Comparison of ENCODE assay signal across 18 cellular contexts in the genomic region with DNA sequence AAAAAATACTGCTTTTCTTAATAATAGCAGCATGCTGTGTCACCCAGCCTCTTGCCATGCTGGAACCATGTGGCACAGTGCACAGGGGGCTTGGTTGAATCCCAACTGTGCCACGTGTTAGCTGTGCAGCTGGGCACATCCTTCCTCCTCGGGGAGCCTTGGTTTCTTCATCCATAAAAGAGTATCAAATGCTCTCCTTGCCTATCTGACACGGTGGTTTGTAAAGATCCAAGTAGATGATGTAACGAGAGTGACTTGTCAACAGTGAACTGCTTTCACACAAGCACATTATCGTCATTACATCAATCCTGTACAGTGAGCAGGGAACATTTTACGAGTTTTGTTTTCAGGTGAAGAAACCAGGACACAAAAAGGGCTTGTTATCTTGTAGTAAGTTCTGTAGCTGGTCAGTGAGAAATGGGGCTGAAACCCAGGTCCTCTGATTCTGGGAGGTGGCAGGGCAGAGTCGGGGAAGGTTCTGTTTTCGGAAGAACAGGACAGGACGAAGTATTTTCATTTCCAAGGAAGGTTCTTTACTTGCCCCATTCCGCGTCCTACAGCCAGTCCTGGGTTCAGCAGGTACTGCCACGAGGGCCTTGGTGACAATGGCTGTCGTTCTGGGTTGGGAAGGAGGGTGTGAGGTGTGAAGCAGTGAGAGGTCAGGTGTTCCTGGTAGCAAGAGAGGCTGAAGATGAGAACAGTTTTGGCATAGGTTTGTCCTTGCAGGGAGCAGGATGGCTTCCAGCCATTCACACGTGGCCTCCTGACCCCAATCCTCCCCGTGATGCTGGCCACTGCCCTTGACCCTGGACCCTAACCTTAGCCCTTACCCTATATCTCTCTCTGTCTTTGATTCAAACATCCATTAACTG. TPM values are rescaled to one million over a fixed set of nuclear protein-coding genes. Genes with fewer than 3 reads are reported as not detected.
A peak's percentile ranks its signal among the peaks of the same experiment; 100 is the strongest.
DNase-seq lines count a peak whose midpoint lies in the region; ATAC-seq, FAIRE-seq and TF ChIP-seq lines count a peak whose summit lies in the region.
"Had no signal": no experiment of that assay in that cellular context is flagged by ENCODE, and none has a peak within 500 bp of the region (broad histone marks: within the 10 kb centered on the region; RNA-seq: fewer than 3 reads in every experiment).

No MANE protein-coding gene starts in this region.

- TF ChIP-seq CTCF in H9 (conservative IDR thresholded peaks at IDR 0.05): no peak
- no peak for TF ChIP-seq CTCF in GM12878 (IDR thresholded peaks at IDR 0.05 in 2 of 3, conservative IDR thresholded peaks at IDR 0.05 in 1 of 3; ENCODE audit: control insufficient read depth in 2 of 3, extremely low read depth in 1 of 3, insufficient read depth in 1 of 3, low read depth in 3 of 3, low read length in 3 of 3)
- TF ChIP-seq CTCF in glutamatergic neuron (IDR thresholded peaks at IDR 0.05; ENCODE audit: partially characterized antibody, unreplicated experiment): no peak
- TF ChIP-seq CTCF in sigmoid colon (IDR thresholded peaks at IDR 0.05): no peak

- H3K4me3 Mint-ChIP-seq in H9 (no peak overlapping the region; a peak in 1 of 5 replicates), glutamatergic neuron (ENCODE audit: unreplicated experiment) (no peak overlapping the region)
- H3K4me3 Mint-ChIP-seq in stimulated activated memory B cell treated with anti-CD40 and anti-IgM and Interleukin-4, amounts not matched to agents 10 μg/mL and 1 μg/mL and 100 μg/mL, for 72 hours: no peak overlapping the region
- H3K4me3 Mint-ChIP-seq: IgD-negative memory B cell had no signal

- H3K4me3 ChIP-seq in GM12878 (no peak overlapping the region), sigmoid colon (no peak overlapping the region)
- H3K4me3 ChIP-seq: PC-9, SJCRH30 had no signal

- POLR2A ChIA-PET in GM12878 (lab: Charles Lee): no interaction called here

- H2BK15ac ChIP-seq in H9 (ENCODE audit: low read depth, low read length): no peak overlapping the region

- H4K91ac ChIP-seq in H9 (ENCODE audit: insufficient read length, low read depth, low read length): no peak overlapping the region

- in situ Hi-C loops in GM12878 (cut with MboI): no loop called here

- no peak for FAIRE-seq in GM12878 (lab: Jason Lieb, UNC)
- FAIRE-seq: GM12891 had no signal

- H3K4me2 ChIP-seq in H9 (ENCODE audit: insufficient read depth, insufficient read length, low read length): no peak overlapping the region
- H3K4me2 ChIP-seq in GM12878 (ENCODE audit: control insufficient read depth, insufficient read depth): no peak overlapping the region
- H3K4me2 ChIP-seq: PC-9 had no signal

- H3K79me1 ChIP-seq in H9 (ENCODE audit: insufficient read depth, low read depth, low read length, poor library complexity, severe bottlenecking): no peaks in the 10 kb centered on the region

- H3K9me3 ChIP-seq in H9 (ENCODE audit: control insufficient read depth, low read depth, low read length) (no peaks in the 10 kb centered on the region), GM12878 (replicated peaks; ENCODE audit: control insufficient read depth, insufficient read depth, low read length) (no peaks in the 10 kb centered on the region), sigmoid colon (no peaks in the 10 kb centered on the region)
- H3K9me3 ChIP-seq: SJCRH30 had no signal

- H4K20me1 ChIP-seq in H9 (ENCODE audit: control insufficient read depth, insufficient read depth, insufficient read length) (no peaks in the 10 kb centered on the region), GM12878 (ENCODE audit: control insufficient read depth, insufficient read depth) (no peaks in the 10 kb centered on the region)

- H4K5ac ChIP-seq in H9 (ENCODE audit: insufficient read length, low read depth, low read length): no peak overlapping the region

- no peak overlapping the region for H3K27ac ChIP-seq in H9 (ENCODE audit: insufficient read length, low read depth, low read length)
- H3K27ac ChIP-seq in GM12878 (ENCODE audit: control insufficient read depth, insufficient read depth): no peak overlapping the region
- no peak overlapping the region for H3K27ac ChIP-seq in sigmoid colon
- H3K27ac ChIP-seq: C4-2B, PC-9, SJCRH30 had no signal

- no peak overlapping the region for H3K56ac ChIP-seq in H9 (ENCODE audit: insufficient read length, low read depth, low read length)

- H3K36me3 ChIP-seq in GM12878 (ENCODE audit: control insufficient read depth in 2 of 2, insufficient read depth in 2 of 2, low read length in 1 of 2) (peaks cover 18 to 20% of the 10 kb centered on the region in 2 experiments), sigmoid colon (no peaks in the 10 kb centered on the region)

- DNase-seq in H9 (peak; percentile 23), GM12878 (ENCODE audit: low read depth, low spot score) (no peak), glutamatergic neuron (no peak), sigmoid colon (peak; percentile 37), NCI-H748 treated with DMSO at 0.1 percent for 48 hours (lab: John Stamatoyannopoulos, UW) (no peak), NCI-H510A (lab: John Stamatoyannopoulos, UW) (no peak)
- DNase-seq: GDM1, GOT3, MV-4-11, NCI-H1417, NCI-H1930, NCI-H82, PC-9, SJCRH30 had no signal

- no peak overlapping the region for H2BK12ac ChIP-seq in H9 (ENCODE audit: insufficient read length, low read depth, low read length)

- WGBS in H9 (ENCODE audit: extremely low coverage, insufficient read length, low lambda C conversion rate): no CpG with 5 or more reads among the region's 15 CpGs
- WGBS in GM12878 (ENCODE audit: insufficient coverage, insufficient replicate concordance, low lambda C conversion rate, missing lambda C conversion rate): 83% methylated on average over 15 of the region's 15 CpGs
- 88% methylated on average over 15 of the region's 15 CpGs for whole genome bisulfite sequencing in sigmoid colon, 2 donors

- no peak overlapping the region for H3T11ph ChIP-seq in H9 (ENCODE audit: low read length)

- H2AK5ac ChIP-seq in H9 (ENCODE audit: insufficient read length, low read length): no peak overlapping the region

- H3K4me1 Mint-ChIP-seq in H9: peaks cover 26 to 37% of the 10 kb centered on the region in 2 experiments
- peaks cover 39% of the 10 kb centered on the region for H3K4me1 Mint-ChIP-seq in glutamatergic neuron (ENCODE audit: low read depth, unreplicated experiment)
- H3K4me1 Mint-ChIP-seq in stimulated activated memory B cell treated with anti-CD40 and anti-IgM and Interleukin-4, amounts not matched to agents 10 μg/mL and 1 μg/mL and 100 μg/mL, for 72 hours: peaks cover 26% of the 10 kb centered on the region

- H3K9me3 Mint-ChIP-seq in H9 (no peaks in the 10 kb centered on the region), glutamatergic neuron (ENCODE audit: unreplicated experiment) (peaks cover 5% of the 10 kb centered on the region)
- no peaks in the 10 kb centered on the region for H3K9me3 Mint-ChIP-seq in stimulated activated memory B cell treated with anti-CD40 and anti-IgM and Interleukin-4, amounts not matched to agents 10 μg/mL and 1 μg/mL and 100 μg/mL, for 72 hours
- H3K9me3 Mint-ChIP-seq: IgD-negative memory B cell had no signal

- H3K27ac Mint-ChIP-seq in H9: peak overlapping the region; percentile 14 to 85 (median 59); a peak in 2 of 7 replicates
- H3K27ac Mint-ChIP-seq in glutamatergic neuron (ENCODE audit: unreplicated experiment): peak overlapping the region; percentile 36
- no peak overlapping the region for H3K27ac Mint-ChIP-seq in stimulated activated memory B cell treated with anti-CD40 and anti-IgM and Interleukin-4, amounts not matched to agents 10 μg/mL and 1 μg/mL and 100 μg/mL, for 72 hours

- no peak overlapping the region for H3K4ac ChIP-seq in H9 (ENCODE audit: low read depth, low read length)

- ATAC-seq in GM12878: no peak
- ATAC-seq in stimulated activated memory B cell treated with anti-CD40 and anti-IgM and Interleukin-4, amounts not matched to agents 10 μg/mL and 1 μg/mL and 100 μg/mL, for 72 hours: no peak

- no peak for TF ChIP-seq RAD21 in GM12878 (IDR thresholded peaks at IDR 0.05; ENCODE audit: insufficient read depth, low read depth, low read length)

- H3K14ac ChIP-seq in H9 (ENCODE audit: insufficient read depth, low read length): no peak overlapping the region

- H2BK20ac ChIP-seq in H9 (ENCODE audit: low read depth, low read length, poor library complexity, severe bottlenecking): no peak overlapping the region

- H2BK5ac ChIP-seq in H9 (ENCODE audit: insufficient read length, low read length): no peak overlapping the region

- no peaks in the 10 kb centered on the region for H3K4me1 ChIP-seq in H9 (ENCODE audit: insufficient read depth, low read length)
- H3K4me1 ChIP-seq in GM12878 (ENCODE audit: control insufficient read depth, insufficient read depth, low read length): peaks cover 30% of the 10 kb centered on the region
- no peaks in the 10 kb centered on the region for H3K4me1 ChIP-seq in sigmoid colon

- H3K23ac ChIP-seq in H9 (ENCODE audit: insufficient read length, low read depth, low read length): no peak overlapping the region

- BruUV-seq in GM12878 (replicated peaks; lab: Mats Ljungman, UMichigan): no TSS peak

- TF ChIP-seq POLR2A in GM12878 (IDR thresholded peaks at IDR 0.05; ENCODE audit: low read depth, low read length): no peak
- no peak for TF ChIP-seq POLR2A in sigmoid colon (IDR thresholded peaks at IDR 0.05)

- H3K27me3 Mint-ChIP-seq in H9 (ENCODE audit: low read depth): no peaks in the 10 kb centered on the region; the same call in 1 of the 2 replicates
- H3K27me3 Mint-ChIP-seq in glutamatergic neuron (ENCODE audit: unreplicated experiment): peaks cover 13% of the 10 kb centered on the region
- H3K27me3 Mint-ChIP-seq in stimulated activated memory B cell treated with anti-CD40 and anti-IgM and Interleukin-4, amounts not matched to agents 10 μg/mL and 1 μg/mL and 100 μg/mL, for 72 hours: peaks cover 14% of the 10 kb centered on the region
- H3K27me3 Mint-ChIP-seq: IgD-negative memory B cell had no signal

- no peak overlapping the region for H4K8ac ChIP-seq in H9 (replicated peaks; ENCODE audit: insufficient read length, low read depth, low read length)

- RAD21 ChIA-PET in GM12878 (lab: Charles Lee; ENCODE audit: unreplicated experiment): no interaction called here

- SMC1A ChIA-PET in GM12878 (lab: Charles Lee; ENCODE audit: uncharacterized antibody, unreplicated experiment): interaction anchor here (1.2 to 7.8 kb wide), 3 partner anchors 10 to 21 kb away, joined by 3 to 86 read pairs (median 75); no protein-coding TSS in a partner anchor

- H3K27me3 ChIP-seq in H9 (ENCODE audit: insufficient read depth, low read length) (no peaks in the 10 kb centered on the region), GM12878 (replicated peaks in 1 of 2; ENCODE audit: control insufficient read depth in 2 of 2, insufficient read depth in 2 of 2, low read length in 1 of 2) (no peaks in the 10 kb centered on the region), sigmoid colon (no peaks in the 10 kb centered on the region)
- H3K27me3 ChIP-seq: SJCRH30 had no signal

- no peak overlapping the region for H3K9ac ChIP-seq in H9 (ENCODE audit: extremely low read depth, insufficient read length, low read length)
- H3K9ac ChIP-seq in GM12878 (ENCODE audit: control insufficient read depth, insufficient read depth, low read length): no peak overlapping the region

- no peak overlapping the region for H3K18ac ChIP-seq in H9 (ENCODE audit: insufficient read length, low read depth, low read length)

- H2AFZ ChIP-seq in H9 (ENCODE audit: low read length) (no peak overlapping the region), GM12878 (ENCODE audit: control insufficient read depth, low read depth, low read length) (no peak overlapping the region)
- H2AFZ ChIP-seq: PC-9 had no signal

- H3K36me3 Mint-ChIP-seq in H9 (ENCODE audit: insufficient read depth in 1 of 3, low read depth in 3 of 3) (peaks cover 78 to 100% (median 79%) of the 10 kb centered on the region in 3 experiments), glutamatergic neuron (ENCODE audit: unreplicated experiment) (peaks cover 27% of the 10 kb centered on the region)
- peaks cover 6% of the 10 kb centered on the region for H3K36me3 Mint-ChIP-seq in stimulated activated memory B cell treated with anti-CD40 and anti-IgM and Interleukin-4, amounts not matched to agents 10 μg/mL and 1 μg/mL and 100 μg/mL, for 72 hours
- H3K36me3 Mint-ChIP-seq: IgD-negative memory B cell had no signal

- H3K79me2 ChIP-seq in H9 (ENCODE audit: insufficient read depth, low read length) (no peaks in the 10 kb centered on the region), GM12878 (ENCODE audit: control insufficient read depth, insufficient read depth, low read length) (peaks cover 4% of the 10 kb centered on the region; the same call in 1 of the 2 replicates)

- no peak for TF ChIP-seq EP300 in GM12878 (IDR thresholded peaks at IDR 0.05; ENCODE audit: borderline replicate concordance in 1 of 2, control insufficient read depth in 1 of 2, low read depth in 2 of 2, low read length in 2 of 2)
- TF ChIP-seq EP300 in sigmoid colon (IDR thresholded peaks at IDR 0.05): no peak

- no peaks in the 10 kb centered on the region for H3K23me2 ChIP-seq in H9 (ENCODE audit: insufficient read length, low read depth, low read length, poor library complexity, severe bottlenecking)

- CTCF ChIA-PET in GM12878 (lab: Yijun Ruan, JAX): interaction anchor here (0.6 to 8.0 kb wide), 2 partner anchors 9 to 27 kb away, joined by 3 to 61 read pairs; no protein-coding TSS in a partner anchor

- H2BK120ac ChIP-seq in H9 (ENCODE audit: low read depth, low read length, poor library complexity, severe bottlenecking): no peak overlapping the region

- intact Hi-C loops in GM12878 (cut with micrococcal nuclease; ENCODE audit: unreplicated experiment): loop anchor here (5.0 kb wide), 1 partner anchor 298 kb away; no protein-coding TSS in a partner anchor
- intact Hi-C loops in sigmoid colon (cut with DNase I): no loop called here

RNA-seq across cellular contexts. Expression of a gene that starts 24.6 kb away (rescaled TPM):
- total RNA-seq in H9 (2021) (76.1 and 79.5 TPM in 2 replicates), GM12878 (2014; rRNA removed) (16.4 and 18.7 TPM in 2 replicates), GM12878 (2014; rRNA removed; fragmentation: Illumina TruSeq; extraction: Trizol) (19.6 and 20.6 TPM in 2 replicates), GM12878 (2021) (29.2 and 29.7 TPM in 2 replicates), glutamatergic neuron (ENCODE audit: unreplicated experiment) (59.8 TPM), sigmoid colon (1 to 10 TPM in 2 of 4 donors, under 1 TPM in 2; 0.16 to 2.1 (median 0.83) TPM)
- total RNA-seq in GM12878 (2013; cell fraction: nucleolus; rRNA removed): 253 and 276 TPM in 2 replicates
- polyA plus RNA-seq in GM12878 (2011; ENCODE audit: low read depth): 5.9 TPM
- polyA plus RNA-seq in GM12878 (2011; rRNA removed) (29.4 and 35.7 TPM in 2 replicates), GM12878 (2014; fragmentation: Illumina TruSeq; extraction: Trizol) (25.9 and 35.2 TPM in 2 replicates), GM12878 (2014; fragmentation: Nextera tagmentation; extraction: Ambion mirVana) (1 to 10 TPM; 5.4 to 6.5 TPM), GM12878 (2014; rRNA removed) (23.8 and 25.1 TPM in 2 replicates), GM12878 (2016; fragmentation: Nextera tagmentation; extraction: Ambion mirVana) (10 to 100 TPM; 17.2 to 25.5 TPM), sigmoid colon (under 1 TPM; under 0.01 to 0.86 (median 0.23) TPM)
- polyA plus RNA-seq in GM12878 (2011; cell fraction: cytosol; rRNA removed): 17.6 and 21.4 TPM in 2 replicates
- 41.2 and 43.5 TPM in 2 replicates for polyA plus RNA-seq in GM12878 (2011; cell fraction: nucleus; rRNA removed)
- 11.7 and 14.9 TPM in 2 replicates for polyA plus RNA-seq in GM12878 (2012)
- polyA minus RNA-seq in GM12878 (2011; rRNA and poly(A)+ RNA removed): 41.6 and 44.3 TPM in 2 replicates
- polyA minus RNA-seq in GM12878 (2011; cell fraction: cytosol; rRNA and poly(A)+ RNA removed): 10.4 and 15.6 TPM in 2 replicates
- 21.4 and 39.5 TPM in 2 replicates for polyA minus RNA-seq in GM12878 (2011; cell fraction: nucleus; rRNA and poly(A)+ RNA removed)
- total RNA-seq: PC-9 had no signal
- polyA plus RNA-seq: IgD-negative memory B cell had no signal

RNA-seq across cellular contexts. Expression of a gene that starts 40.7 kb away (rescaled TPM):
- total RNA-seq in H9 (2021): 42.4 and 47.8 TPM in 2 replicates
- 158 and 182 TPM in 2 replicates for total RNA-seq in GM12878 (2013; cell fraction: nucleolus; rRNA removed)
- 53.2 and 53.9 TPM in 2 replicates for total RNA-seq in GM12878 (2014; rRNA removed)
- 37.0 and 38.7 TPM in 2 replicates for total RNA-seq in GM12878 (2014; rRNA removed; fragmentation: Illumina TruSeq; extraction: Trizol)
- 27.7 and 30.0 TPM in 2 replicates for total RNA-seq in GM12878 (2021)
- 21.7 TPM for polyA plus RNA-seq in GM12878 (2011; ENCODE audit: low read depth)
- polyA plus RNA-seq in GM12878 (2011; rRNA removed): 31.3 and 41.4 TPM in 2 replicates
- polyA plus RNA-seq in GM12878 (2011; cell fraction: cytosol; rRNA removed): 14.9 and 16.3 TPM in 2 replicates
- polyA plus RNA-seq in GM12878 (2011; cell fraction: nucleus; rRNA removed): 29.5 and 30.7 TPM in 2 replicates
- polyA plus RNA-seq in GM12878 (2012): 17.5 and 19.7 TPM in 2 replicates
- 25.0 and 29.8 TPM in 2 replicates for polyA plus RNA-seq in GM12878 (2014; fragmentation: Illumina TruSeq; extraction: Trizol)
- 10 to 100 TPM in 1 of 2 experiments, 1 to 10 TPM in 1; 6.3 to 13.6 TPM for polyA plus RNA-seq in GM12878 (2014; fragmentation: Nextera tagmentation; extraction: Ambion mirVana)
- polyA plus RNA-seq in GM12878 (2014; rRNA removed): 28.0 and 33.2 TPM in 2 replicates
- 10 to 100 TPM; 29.9 to 31.9 TPM for polyA plus RNA-seq in GM12878 (2016; fragmentation: Nextera tagmentation; extraction: Ambion mirVana)
- polyA minus RNA-seq in GM12878 (2011; rRNA and poly(A)+ RNA removed): 35.1 and 39.8 TPM in 2 replicates
- polyA minus RNA-seq in GM12878 (2011; cell fraction: cytosol; rRNA and poly(A)+ RNA removed): 17.1 and 18.2 TPM in 2 replicates
- 32.4 and 42.4 TPM in 2 replicates for polyA minus RNA-seq in GM12878 (2011; cell fraction: nucleus; rRNA and poly(A)+ RNA removed)
- 33.1 TPM for total RNA-seq in glutamatergic neuron (ENCODE audit: unreplicated experiment)
- 10 to 100 TPM; 37.9 to 57.8 (median 44.8) TPM for total RNA-seq in sigmoid colon
- polyA plus RNA-seq in sigmoid colon: 10 to 100 TPM; 10.8 to 13.4 (median 12.9) TPM

Comparison
In these comparisons a context has a peak if more than half of its experiments do, and no peak if none do; other contexts are left out.
1. DNase-seq: peak in H9 (single experiment) and sigmoid colon (single experiment); none in GM12878 (single experiment), glutamatergic neuron (single experiment), NCI-H748 treated with DMSO at 0.1 percent for 48 hours (single experiment) and NCI-H510A (single experiment).
2. RNA of a gene that starts 24.6 kb away (total RNA-seq): 76.1 to 79.5 TPM in H9, 59.8 TPM in glutamatergic neuron (single experiment) and 16.4 to 276 TPM in GM12878; 0.16 to 2.1 TPM in sigmoid colon; every median in the first group is over 4 times any median in the second.